13 cellular contexts compared by ENCODE assay signal in genomic region chr9:114370251-114370984, GRCh38. TPM values are rescaled to one million over a fixed set of nuclear protein-coding genes. Genes with fewer than 3 reads are reported as not detected.
DNase-seq lines count a peak whose midpoint lies in the region; ATAC-seq and TF ChIP-seq lines count a peak whose summit lies in the region.
"Had no signal": no experiment of that assay in that cellular context is flagged by ENCODE, and none has a peak within 500 bp of the region (broad histone marks: within the 10 kb centered on the region; RNA-seq: fewer than 3 reads in every experiment).

No MANE protein-coding gene starts in this region.

- H3K36me3 ChIP-seq in WERI-Rb-1, result peaks cover 69% of the 10 kb centered on the region
- H3K36me3 ChIP-seq in transverse colon, result no peaks in the 10 kb centered on the region

- H3K27ac ChIP-seq in WERI-Rb-1 (peak overlapping the region; percentile 97), transverse colon (peak overlapping the region; percentile 60 to 80 (median 76))
- H3K27ac ChIP-seq: PC-9 had no signal

- no peaks in the 10 kb centered on the region for H3K9me3 ChIP-seq in WERI-Rb-1 (ENCODE audit: severe bottlenecking)
- H3K9me3 ChIP-seq in transverse colon, result no peaks in the 10 kb centered on the region

- peaks cover 5% of the 10 kb centered on the region for H3K36me3 Mint-ChIP-seq in type B pancreatic cell

- WGBS in transverse colon (ENCODE audit: low coverage in 1 of 2), 2 donors, result 81 to 83% methylated on average over 1 to 6 of the region's 6 CpGs

- in situ Hi-C loops in transverse colon (cut with MboI; ENCODE audit: low pct_ligation_motif_present in 1 of 4, low pct_unique_long_range_greater_than_20kb in 1 of 4, low sequenced_read_pairs in 3 of 4), result no loop called here

- no peak for TF ChIP-seq POLR2A in transverse colon (IDR thresholded peaks at IDR 0.05)

- H3K27me3 ChIP-seq in WERI-Rb-1 (ENCODE audit: insufficient read depth, low read depth, severe bottlenecking) (no peaks in the 10 kb centered on the region), transverse colon (no peaks in the 10 kb centered on the region)

- TF ChIP-seq EP300 in transverse colon (IDR thresholded peaks at IDR 0.05; ENCODE audit: low read depth), result no peak

- H3K4me1 Mint-ChIP-seq in type B pancreatic cell (ENCODE audit: unreplicated experiment), result no peaks in the 10 kb centered on the region

- no peaks in the 10 kb centered on the region for H3K9me3 Mint-ChIP-seq in type B pancreatic cell

- no peak for ATAC-seq in GM21786 (IDR thresholded peaks at IDR 0.05; ENCODE audit: unreplicated experiment)

- H3K4me1 ChIP-seq in transverse colon, result peaks cover 5 to 62% (median 19%) of the 10 kb centered on the region in 4 donors

- no peak overlapping the region for H3K27ac Mint-ChIP-seq in type B pancreatic cell

- no peak overlapping the region for H3K4me3 Mint-ChIP-seq in type B pancreatic cell

- TF ChIP-seq CTCF in WERI-Rb-1 (IDR thresholded peaks at IDR 0.05; ENCODE audit: low read depth, low read length) (no peak), transverse colon (IDR thresholded peaks at IDR 0.05) (no peak), type B pancreatic cell (conservative IDR thresholded peaks at IDR 0.05) (no peak)

- H3K4me3 ChIP-seq in WERI-Rb-1 (ENCODE audit: low read depth, low read length) (peak overlapping the region; percentile 14), transverse colon (no peak overlapping the region)
- H3K4me3 ChIP-seq: PC-9 had no signal

- no peaks in the 10 kb centered on the region for H3K27me3 Mint-ChIP-seq in type B pancreatic cell

- DNase-seq in activated effector memory CD4-positive, alpha-beta T cell treated with anti-CD3 and anti-CD28 coated beads, Interleukin-2, amount 50 U/mL, for 16 hours, result peak; percentile 48
- no peak for DNase-seq in activated effector memory CD4-positive, alpha-beta T cell treated with Interleukin-2 at 50 U/mL for 16 hours
- DNase-seq in WERI-Rb-1 (peak; percentile 99), iPS-NIHi7 (ENCODE audit: extremely low spot score) (peak; percentile 69), transverse colon (no peak), type B pancreatic cell (ENCODE audit: extremely low spot score, unreplicated experiment) (no peak), NCI-H1105 (lab: John Stamatoyannopoulos, UW) (no peak)
- DNase-seq: cerebellar nuclear complex, HCEC 1CT, IMR-90, PC-9 had no signal

- intact Hi-C loops in transverse colon (cut with DNase I; ENCODE audit: low total_unique reads), result no loop called here

RNA-seq across cellular contexts. Expression of gene AKNA, which starts 17.4 kb away (rescaled TPM):
- total RNA-seq in transverse colon, result 10 to 100 TPM; 34.8 to 63.2 (median 48.6) TPM
- total RNA-seq in type B pancreatic cell (ENCODE audit: low replicate concordance), result 11.5 and 14.0 TPM in 2 replicates

RNA-seq across cellular contexts. Expression of gene ORM2, which starts 40.7 kb away (rescaled TPM):
- total RNA-seq in transverse colon (not detected), type B pancreatic cell (ENCODE audit: low replicate concordance) (not detected in 2 replicates)
- total RNA-seq: IMR-90, osteocyte, PC-9 had no signal

RNA-seq across cellular contexts. Expression of gene ORM1, which starts 47.5 kb away (rescaled TPM):
- total RNA-seq in transverse colon (not detected), type B pancreatic cell (ENCODE audit: low replicate concordance) (0.65 and 1.6 TPM in 2 replicates)
- total RNA-seq: osteocyte, PC-9 had no signal

Comparison
In these comparisons a context has a peak if more than half of its experiments do, and no peak if none do; other contexts are left out.
1. DNase-seq: peak in activated effector memory CD4-positive, alpha-beta T cell treated with anti-CD3 and anti-CD28 coated beads, Interleukin-2, amount 50 U/mL, for 16 hours (single experiment), WERI-Rb-1 (single experiment) and iPS-NIHi7 (single experiment); none in activated effector memory CD4-positive, alpha-beta T cell treated with Interleukin-2 at 50 U/mL for 16 hours (single experiment), transverse colon (single experiment), type B pancreatic cell (single experiment) and NCI-H1105 (single experiment).